Comparison of ENCODE assay signal across 8 cellular contexts in the genomic region with DNA sequence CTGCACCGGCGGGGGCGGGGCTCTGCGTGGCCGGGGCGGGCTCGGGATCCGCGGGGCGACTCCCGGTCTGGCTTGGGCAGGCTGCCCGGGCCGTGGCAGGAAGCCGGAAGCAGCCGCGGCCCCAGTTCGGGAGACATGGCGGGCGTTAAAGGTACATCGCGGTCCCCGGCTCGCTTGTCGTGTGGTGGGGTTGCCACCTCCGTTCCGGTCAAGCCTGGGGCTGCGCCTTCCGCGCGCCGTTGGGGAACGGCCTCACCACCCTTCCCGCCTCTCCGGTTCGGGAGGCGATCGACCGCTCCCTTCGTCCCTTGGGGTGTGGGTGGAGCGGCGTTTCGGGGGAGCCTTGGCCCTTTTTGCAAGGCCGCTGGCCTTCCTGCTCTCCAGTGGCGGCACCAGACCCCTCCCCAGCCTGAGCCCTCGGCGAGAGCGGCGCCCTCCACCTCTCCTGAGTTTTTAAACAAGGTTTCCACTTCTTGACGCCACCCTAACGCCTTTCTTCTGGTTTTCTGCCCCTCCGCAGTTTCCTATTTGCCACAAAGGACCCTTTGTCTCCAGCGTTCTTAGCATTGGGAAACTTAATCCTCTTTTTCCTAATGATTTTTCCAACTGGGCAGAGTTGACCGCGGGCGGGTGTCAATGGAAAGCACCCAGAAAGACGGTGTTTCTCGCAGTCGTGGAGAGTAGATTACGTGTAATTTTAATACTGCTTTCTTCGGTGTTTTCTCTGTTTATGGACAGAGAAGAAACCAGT. TPM values are rescaled to one million over a fixed set of nuclear protein-coding genes. Genes with fewer than 3 reads are reported as not detected.
DNase-seq lines count a peak whose midpoint lies in the region; ATAC-seq and TF ChIP-seq lines count a peak whose summit lies in the region.

A gene with protein sequence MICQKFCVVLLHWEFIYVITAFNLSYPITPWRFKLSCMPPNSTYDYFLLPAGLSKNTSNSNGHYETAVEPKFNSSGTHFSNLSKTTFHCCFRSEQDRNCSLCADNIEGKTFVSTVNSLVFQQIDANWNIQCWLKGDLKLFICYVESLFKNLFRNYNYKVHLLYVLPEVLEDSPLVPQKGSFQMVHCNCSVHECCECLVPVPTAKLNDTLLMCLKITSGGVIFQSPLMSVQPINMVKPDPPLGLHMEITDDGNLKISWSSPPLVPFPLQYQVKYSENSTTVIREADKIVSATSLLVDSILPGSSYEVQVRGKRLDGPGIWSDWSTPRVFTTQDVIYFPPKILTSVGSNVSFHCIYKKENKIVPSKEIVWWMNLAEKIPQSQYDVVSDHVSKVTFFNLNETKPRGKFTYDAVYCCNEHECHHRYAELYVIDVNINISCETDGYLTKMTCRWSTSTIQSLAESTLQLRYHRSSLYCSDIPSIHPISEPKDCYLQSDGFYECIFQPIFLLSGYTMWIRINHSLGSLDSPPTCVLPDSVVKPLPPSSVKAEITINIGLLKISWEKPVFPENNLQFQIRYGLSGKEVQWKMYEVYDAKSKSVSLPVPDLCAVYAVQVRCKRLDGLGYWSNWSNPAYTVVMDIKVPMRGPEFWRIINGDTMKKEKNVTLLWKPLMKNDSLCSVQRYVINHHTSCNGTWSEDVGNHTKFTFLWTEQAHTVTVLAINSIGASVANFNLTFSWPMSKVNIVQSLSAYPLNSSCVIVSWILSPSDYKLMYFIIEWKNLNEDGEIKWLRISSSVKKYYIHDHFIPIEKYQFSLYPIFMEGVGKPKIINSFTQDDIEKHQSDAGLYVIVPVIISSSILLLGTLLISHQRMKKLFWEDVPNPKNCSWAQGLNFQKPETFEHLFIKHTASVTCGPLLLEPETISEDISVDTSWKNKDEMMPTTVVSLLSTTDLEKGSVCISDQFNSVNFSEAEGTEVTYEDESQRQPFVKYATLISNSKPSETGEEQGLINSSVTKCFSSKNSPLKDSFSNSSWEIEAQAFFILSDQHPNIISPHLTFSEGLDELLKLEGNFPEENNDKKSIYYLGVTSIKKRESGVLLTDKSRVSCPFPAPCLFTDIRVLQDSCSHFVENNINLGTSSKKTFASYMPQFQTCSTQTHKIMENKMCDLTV (plus strand): TSS at position 79 of the 751 bp plus-strand sequence. CDS start 144,898 bp downstream, outside the sequence.
A gene with protein sequence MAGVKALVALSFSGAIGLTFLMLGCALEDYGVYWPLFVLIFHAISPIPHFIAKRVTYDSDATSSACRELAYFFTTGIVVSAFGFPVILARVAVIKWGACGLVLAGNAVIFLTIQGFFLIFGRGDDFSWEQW (plus strand): TSS at position 79 of the 751 bp plus-strand sequence. CDS start 57 bp downstream, at position 136.

- peaks cover 8% of the 10 kb centered on the region for H3K36me3 Mint-ChIP-seq in activated naive CD8-positive, alpha-beta T cell treated with anti-CD3 and anti-CD28 coated beads, Interleukin-2, amount 50 U/mL, for 24 hours (ENCODE audit: low read depth)
- H3K36me3 Mint-ChIP-seq in immature natural killer cell, result peaks cover 3 to 6% (median 5%) of the 10 kb centered on the region in 3 donors

- intact Hi-C loops in spleen (cut with DNase I; ENCODE audit: low total_unique reads), result loop anchor here (10.0 kb wide), 1 partner anchor 166 kb away; no protein-coding TSS in a partner anchor

- H3K36me3 ChIP-seq in HAP-1 (replicated peaks) (0 out of 2 replicates have a peak, but pooled peaks cover 4% of the 10 kb centered on the region), spleen (peaks cover 0 to 9% (median 3%) of the 10 kb centered on the region in 6 donors)

- H3K27ac ChIP-seq in spleen, result peak within 1 kb of the TSS; percentile 93 to 98 (median 96)

- H3K27me3 ChIP-seq in HAP-1 (ENCODE audit: low read depth) (no peaks in the 10 kb centered on the region), spleen (replicated peaks in 1 of 7) (no peaks in the 10 kb centered on the region)

- DNase-seq in NCI-H187 (lab: John Stamatoyannopoulos, UW) (peak; percentile 2 to 95), NCI-H187 treated with DMSO at 0.1 percent for 48 hours (lab: John Stamatoyannopoulos, UW) (no peak), HAP-1 (ENCODE audit: low spot score in 2 of 2) (peak in 1 of 2 experiments; percentile 76), NCI-H1105 treated with DMSO at 0.1 percent for 48 hours (lab: John Stamatoyannopoulos, UW) (peak; percentile 80), immature natural killer cell (no peak), spleen (no peak), amniotic stem cell (lab: John Stamatoyannopoulos, UW) (no peak)
- DNase-seq in activated naive CD8-positive, alpha-beta T cell treated with anti-CD3 and anti-CD28 coated beads, Interleukin-2, amount 50 U/mL, for 24 hours, result no peak

- peak in 1 of 11 experiments; percentile 15 for TF ChIP-seq CTCF in spleen (IDR thresholded peaks at IDR 0.05 in 8 of 11, conservative IDR thresholded peaks at IDR 0.05 in 3 of 11)

- H3K9me3 Mint-ChIP-seq in activated naive CD8-positive, alpha-beta T cell treated with anti-CD3 and anti-CD28 coated beads, Interleukin-2, amount 50 U/mL, for 24 hours, result no peaks in the 10 kb centered on the region
- no peaks in the 10 kb centered on the region for H3K9me3 Mint-ChIP-seq in immature natural killer cell

- H3K27ac Mint-ChIP-seq in activated naive CD8-positive, alpha-beta T cell treated with anti-CD3 and anti-CD28 coated beads, Interleukin-2, amount 50 U/mL, for 24 hours, result peak within 1 kb of the TSS; percentile 91
- H3K27ac Mint-ChIP-seq in immature natural killer cell, result peak within 1 kb of the TSS in 5 of 6 donors; percentile 75 to 92 (median 88)

- peaks cover 10% of the 10 kb centered on the region for H3K4me1 Mint-ChIP-seq in activated naive CD8-positive, alpha-beta T cell treated with anti-CD3 and anti-CD28 coated beads, Interleukin-2, amount 50 U/mL, for 24 hours
- peaks cover 8 to 20% of the 10 kb centered on the region in 2 donors for H3K4me1 Mint-ChIP-seq in immature natural killer cell

- H3K4me3 ChIP-seq in HAP-1, result peak within 1 kb of the TSS; percentile 93
- peak within 1 kb of the TSS; percentile 65 to 93 (median 84) for H3K4me3 ChIP-seq in spleen

- WGBS in spleen, 5 donors, result 0 to 1% (median 1%) methylated on average over 25 to 60 of the region's 60 CpGs

- H3K27me3 Mint-ChIP-seq in activated naive CD8-positive, alpha-beta T cell treated with anti-CD3 and anti-CD28 coated beads, Interleukin-2, amount 50 U/mL, for 24 hours, result no peaks in the 10 kb centered on the region
- H3K27me3 Mint-ChIP-seq in immature natural killer cell (ENCODE audit: low read depth in 3 of 3), result peaks cover 0 to 5% (median 2%) of the 10 kb centered on the region in 3 donors

- no peak within 1 kb of the TSS for H3K4me3 Mint-ChIP-seq in activated naive CD8-positive, alpha-beta T cell treated with anti-CD3 and anti-CD28 coated beads, Interleukin-2, amount 50 U/mL, for 24 hours
- peak within 1 kb of the TSS in 1 of 5 donors; percentile 95 for H3K4me3 Mint-ChIP-seq in immature natural killer cell

- peaks cover 26% of the 10 kb centered on the region for H3K4me1 ChIP-seq in HAP-1
- peaks cover 14 to 51% (median 36%) of the 10 kb centered on the region in 6 donors for H3K4me1 ChIP-seq in spleen

- H3K9me3 ChIP-seq in HAP-1 (no peaks in the 10 kb centered on the region), spleen (no peaks in the 10 kb centered on the region)

- TF ChIP-seq POLR2A in spleen (IDR thresholded peaks at IDR 0.05), result peak in 2 of 3 donors; percentile 23 to 26

- no peak for ATAC-seq in activated naive CD8-positive, alpha-beta T cell treated with anti-CD3 and anti-CD28 coated beads, Interleukin-2, amount 50 U/mL, for 24 hours

- in situ Hi-C loops in HAP-1 (cut with MboI; ENCODE audit: low sequenced_read_pairs), result loop anchor here (25.0 kb wide), 1 partner anchor 358 kb away; no protein-coding TSS in a partner anchor

RNA-seq across cellular contexts. Expression of the first gene that starts in this region (rescaled TPM):
- polyA plus RNA-seq in immature natural killer cell (1 to 10 TPM; 2.2 to 6.3 (median 2.4) TPM), spleen (1 to 10 TPM in 1 of 3 donors, under 1 TPM in 2; 0.90 to 1.1 (median 1.00) TPM)
- total RNA-seq in spleen, result 1 to 10 TPM; 2.8 to 9.3 (median 5.6) TPM

RNA-seq across cellular contexts. Expression of the second gene that starts in this region (rescaled TPM):
- polyA plus RNA-seq in immature natural killer cell, result 10 to 100 TPM; 11.9 to 24.8 (median 17.6) TPM
- 100 to 1,000 TPM in 1 of 7 donors, 10 to 100 TPM in 6; 56.6 to 104 (median 78.7) TPM for total RNA-seq in spleen
- 10 to 100 TPM; 12.5 to 25.4 (median 16.5) TPM for polyA plus RNA-seq in spleen

Comparison
In these comparisons a context has a peak if more than half of its experiments do, and no peak if none do; other contexts are left out.
1. DNase-seq: peak in NCI-H187 (2 of 2) and NCI-H1105 treated with DMSO at 0.1 percent for 48 hours (single experiment); none in NCI-H187 treated with DMSO at 0.1 percent for 48 hours (single experiment), activated naive CD8-positive, alpha-beta T cell treated with anti-CD3 and anti-CD28 coated beads, Interleukin-2, amount 50 U/mL, for 24 hours (single experiment), immature natural killer cell (0 of 3), spleen (single experiment) and amniotic stem cell (single experiment).